8 cellular contexts compared by ENCODE assay signal in the genomic region with DNA sequence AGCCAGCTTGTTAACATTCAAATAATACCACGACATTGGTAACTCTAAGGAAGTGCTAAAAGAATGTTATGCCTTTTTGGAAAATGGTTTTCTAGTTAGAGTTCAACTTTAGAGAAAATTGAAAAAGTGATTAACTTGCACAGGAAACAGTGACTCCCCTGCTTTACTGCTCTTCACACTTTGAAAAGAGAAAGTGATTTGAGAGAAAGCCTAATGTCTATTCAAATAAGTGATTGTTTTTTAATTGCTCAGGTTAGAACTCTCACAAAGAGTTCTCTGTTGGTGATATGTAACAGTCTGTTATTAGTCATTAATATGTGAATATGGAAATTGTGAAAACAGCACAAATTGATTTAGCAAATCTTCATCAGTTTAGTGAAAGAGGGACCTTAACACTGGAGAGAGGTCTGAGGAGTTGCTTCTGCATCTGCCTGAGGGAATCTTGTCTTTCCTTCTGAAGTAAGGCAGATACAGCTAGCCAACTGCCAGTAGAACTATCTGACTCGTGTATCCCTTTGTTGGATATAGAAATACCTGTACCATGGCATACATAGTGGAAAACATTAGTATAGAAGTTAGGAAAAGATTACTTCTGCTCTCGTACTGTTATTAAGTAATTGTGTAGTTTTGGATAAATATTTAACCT. TPM values are rescaled to one million over a fixed set of nuclear protein-coding genes. Genes with fewer than 3 reads are reported as not detected.
DNase-seq lines count a peak whose midpoint lies in the region; ATAC-seq and TF ChIP-seq lines count a peak whose summit lies in the region.

No MANE protein-coding gene starts in this region.

- H3K4me3 Mint-ChIP-seq in activated naive CD4-positive, alpha-beta T cell treated with anti-CD3 and anti-CD28 coated beads, Interleukin-2, amount 10 ng/mL, durations not matched to agents 7 days and 5 days = peak overlapping the region; percentile 71
- peak overlapping the region; percentile 99 for H3K4me3 Mint-ChIP-seq in activated T-helper 17 cell treated with anti-CD3 and anti-CD28 coated beads, Interleukin-2, amount 50 U/mL, for 72 hours
- peak overlapping the region; percentile 55 for H3K4me3 Mint-ChIP-seq in memory B cell

- no peak for ATAC-seq in activated T-helper 17 cell treated with anti-CD3 and anti-CD28 coated beads, Interleukin-2, amount 50 U/mL, for 72 hours (replicated peaks)
- ATAC-seq in memory B cell (ENCODE audit: low read depth) (no peak), HG03025 (IDR thresholded peaks at IDR 0.05; ENCODE audit: low FRiP score, unreplicated experiment) (no peak)

- in situ Hi-C loops in GM13977 (cut with MboI; ENCODE audit: low pct_unique_long_range_greater_than_20kb, low sequenced_read_pairs, unreplicated experiment) = no loop called here

- no peaks in the 10 kb centered on the region for H3K27me3 Mint-ChIP-seq in activated naive CD4-positive, alpha-beta T cell treated with anti-CD3 and anti-CD28 coated beads, Interleukin-2, amount 10 ng/mL, durations not matched to agents 7 days and 5 days
- H3K27me3 Mint-ChIP-seq in activated T-helper 17 cell treated with anti-CD3 and anti-CD28 coated beads, Interleukin-2, amount 50 U/mL, for 72 hours = no peaks in the 10 kb centered on the region
- no peaks in the 10 kb centered on the region for H3K27me3 Mint-ChIP-seq in memory B cell

- H3K36me3 Mint-ChIP-seq in activated naive CD4-positive, alpha-beta T cell treated with anti-CD3 and anti-CD28 coated beads, Interleukin-2, amount 10 ng/mL, durations not matched to agents 7 days and 5 days = peaks cover 45% of the 10 kb centered on the region
- peaks cover 70% of the 10 kb centered on the region for H3K36me3 Mint-ChIP-seq in activated T-helper 17 cell treated with anti-CD3 and anti-CD28 coated beads, Interleukin-2, amount 50 U/mL, for 72 hours (ENCODE audit: low read depth)
- peaks cover 22% of the 10 kb centered on the region for H3K36me3 Mint-ChIP-seq in memory B cell

- TF ChIP-seq CTCF in thyroid gland (IDR thresholded peaks at IDR 0.05) (no peak), GM13977 (IDR thresholded peaks at IDR 0.05; ENCODE audit: extremely low read depth, insufficient read depth, missing control alignments) (no peak)

- peak overlapping the region; percentile 91 for H3K27ac Mint-ChIP-seq in activated naive CD4-positive, alpha-beta T cell treated with anti-CD3 and anti-CD28 coated beads, Interleukin-2, amount 10 ng/mL, durations not matched to agents 7 days and 5 days
- H3K27ac Mint-ChIP-seq in activated T-helper 17 cell treated with anti-CD3 and anti-CD28 coated beads, Interleukin-2, amount 50 U/mL, for 72 hours = peak overlapping the region; percentile 84
- H3K27ac Mint-ChIP-seq in memory B cell = peak overlapping the region; percentile 69

- H3K27me3 ChIP-seq in thyroid gland = no peaks in the 10 kb centered on the region

- H3K36me3 ChIP-seq in thyroid gland = no peaks in the 10 kb centered on the region

- DNase-seq in activated naive CD4-positive, alpha-beta T cell treated with anti-CD3 and anti-CD28 coated beads, Interleukin-2, amount 10 ng/mL, durations not matched to agents 7 days and 5 days = no peak
- no peak for DNase-seq in activated naive CD4-positive, alpha-beta T cell (lab: John Stamatoyannopoulos, UW)
- DNase-seq in memory B cell (ENCODE audit: low spot score in 2 of 2) (no peak), thyroid gland (no peak), GM13977 (ENCODE audit: low spot score) (no peak), NCI-H1417 treated with DMSO at 0.1 percent for 48 hours (lab: John Stamatoyannopoulos, UW) (no peak)

- peaks cover 35 to 56% of the 10 kb centered on the region in 2 donors for H3K4me1 ChIP-seq in thyroid gland

- no peaks in the 10 kb centered on the region for H3K9me3 ChIP-seq in thyroid gland

- H3K9me3 Mint-ChIP-seq in activated naive CD4-positive, alpha-beta T cell treated with anti-CD3 and anti-CD28 coated beads, Interleukin-2, amount 10 ng/mL, durations not matched to agents 7 days and 5 days = no peaks in the 10 kb centered on the region
- no peaks in the 10 kb centered on the region for H3K9me3 Mint-ChIP-seq in activated T-helper 17 cell treated with anti-CD3 and anti-CD28 coated beads, Interleukin-2, amount 50 U/mL, for 72 hours
- H3K9me3 Mint-ChIP-seq in memory B cell = no peaks in the 10 kb centered on the region

- intact Hi-C loops in thyroid gland (cut with DNase I) = no loop called here

- 41 to 46% methylated on average over 3 of the region's 3 CpGs for WGBS in thyroid gland, 2 donors

- no peak overlapping the region for H3K4me3 ChIP-seq in thyroid gland (replicated peaks in 1 of 3)

- H3K27ac ChIP-seq in thyroid gland = peak overlapping the region in 2 of 3 donors; percentile 14 to 45

- no peak for TF ChIP-seq POLR2A in thyroid gland (IDR thresholded peaks at IDR 0.05)

- CTCF ChIA-PET in activated naive CD4-positive, alpha-beta T cell treated with anti-CD3 and anti-CD28 coated beads, Interleukin-2, amount 10 ng/mL, durations not matched to agents 7 days and 5 days (lab: Charles Lee) = no interaction called here

- H3K4me1 Mint-ChIP-seq in activated naive CD4-positive, alpha-beta T cell treated with anti-CD3 and anti-CD28 coated beads, Interleukin-2, amount 10 ng/mL, durations not matched to agents 7 days and 5 days = peaks cover 75% of the 10 kb centered on the region
- H3K4me1 Mint-ChIP-seq in activated T-helper 17 cell treated with anti-CD3 and anti-CD28 coated beads, Interleukin-2, amount 50 U/mL, for 72 hours = peaks cover 39% of the 10 kb centered on the region
- peaks cover 37% of the 10 kb centered on the region for H3K4me1 Mint-ChIP-seq in memory B cell

RNA-seq across cellular contexts. Expression of a gene that starts 25.5 kb away (rescaled TPM):
- total RNA-seq in activated T-helper 17 cell treated with anti-CD3 and anti-CD28 coated beads, Interleukin-2, amount 50 U/mL, for 72 hours = 100 to 1,000 TPM in 1 of 2 donors, 10 to 100 TPM in 1; 72.8 to 122 TPM
- 10 to 100 TPM; 64.4 to 87.2 (median 76.2) TPM for total RNA-seq in thyroid gland
